ENCODE assay signal across 24 cellular contexts in the genomic region with DNA sequence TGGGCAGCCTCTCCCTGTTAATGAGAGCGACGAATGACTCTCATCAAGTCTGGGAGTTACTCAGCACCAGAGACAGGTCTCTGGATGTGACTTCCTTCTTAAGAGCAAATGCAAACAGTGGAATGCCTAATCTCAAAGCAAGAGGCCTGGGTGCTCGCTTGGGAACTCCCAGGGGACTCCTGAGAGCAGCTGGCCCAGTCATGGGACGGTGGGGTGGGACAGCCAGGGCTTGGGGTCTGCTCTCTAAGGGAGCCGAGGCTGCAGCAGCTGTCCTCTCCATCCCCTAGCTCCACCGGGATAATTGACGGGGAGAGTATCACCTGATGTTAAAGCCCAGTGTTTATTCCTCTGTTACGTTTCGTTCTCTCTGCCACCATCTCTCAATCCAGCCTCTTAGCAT. TPM values are rescaled to one million over a fixed set of nuclear protein-coding genes. Genes with fewer than 3 reads are reported as not detected.
DNase-seq lines count a peak whose midpoint lies in the region; ATAC-seq and TF ChIP-seq lines count a peak whose summit lies in the region.
"Had no signal": no experiment of that assay in that cellular context is flagged by ENCODE, and none has a peak within 500 bp of the region (broad histone marks: within the 10 kb centered on the region; RNA-seq: fewer than 3 reads in every experiment).

No MANE protein-coding gene starts in this region.

- H3K4me3 ChIP-seq in HEK293 (ENCODE audit: low read depth, low read length) (no peak overlapping the region), neuronal stem cell (ENCODE audit: low read length in 2 of 2) (no peak overlapping the region)
- H3K4me3 ChIP-seq: SJCRH30 had no signal

- H2BK12ac ChIP-seq in neuronal stem cell (ENCODE audit: low read length), result no peak overlapping the region

- H2BK5ac ChIP-seq in neuronal stem cell (ENCODE audit: low read length), result no peak overlapping the region

- no peak overlapping the region for H3K4ac ChIP-seq in neuronal stem cell (ENCODE audit: low read length)

- POLR2A ChIA-PET in HEK293 (lab: Yijun Ruan, JAX), result no interaction called here

- no peak overlapping the region for H4K8ac ChIP-seq in neuronal stem cell (ENCODE audit: low read depth, low read length)

- H3K4me1 ChIP-seq in HEK293 (ENCODE audit: control insufficient read depth, insufficient read depth, low read length) (no peaks in the 10 kb centered on the region), neuronal stem cell (ENCODE audit: control insufficient read depth in 2 of 2, insufficient read depth in 1 of 2, low read depth in 1 of 2, low read length in 2 of 2) (peaks cover 0 to 21% of the 10 kb centered on the region in 2 donors)
- H3K4me1 ChIP-seq: Caco-2, SJCRH30 had no signal

- H3K27me3 ChIP-seq in neuronal stem cell (ENCODE audit: control insufficient read depth in 3 of 3, insufficient read depth in 3 of 3, low read depth in 1 of 3, low read length in 3 of 3), result peaks cover 0 to 48% (median 0%) of the 10 kb centered on the region in 3 experiments

- no peak overlapping the region for H3K14ac ChIP-seq in neuronal stem cell (ENCODE audit: low read length)

- no peaks in the 10 kb centered on the region for H3K9me3 ChIP-seq in HEK293 (ENCODE audit: control insufficient read depth, insufficient read depth, low read depth, low read length)
- no peaks in the 10 kb centered on the region for H3K9me3 ChIP-seq in neuronal stem cell (replicated peaks in 1 of 2; ENCODE audit: control insufficient read depth in 2 of 2, insufficient read depth in 1 of 2, low read depth in 1 of 2, low read length in 2 of 2)
- H3K9me3 ChIP-seq: Caco-2, SJCRH30 had no signal

- no peak overlapping the region for H2AFZ ChIP-seq in neuronal stem cell (ENCODE audit: low read length)

- H3K9ac ChIP-seq in neuronal stem cell (ENCODE audit: low read depth, low read length, poor library complexity), result no peak overlapping the region

- WGBS in neuronal stem cell (ENCODE audit: extremely low coverage in 2 of 2, insufficient read length in 2 of 2, insufficient replicate concordance in 1 of 2), 2 donors, result no CpG with 5 or more reads among the region's 9 CpGs

- H3K4me2 ChIP-seq in neuronal stem cell (ENCODE audit: insufficient read depth, low read length, poor library complexity, severe bottlenecking), result no peak overlapping the region

- ATAC-seq in GM18867 (IDR thresholded peaks at IDR 0.05; ENCODE audit: unreplicated experiment), result no peak
- ATAC-seq: PC-3, SK-N-SH treated with all-trans-retinoic acid at 6 μM for 48 hours, T-helper 17 cell had no signal

- H3K79me1 ChIP-seq in neuronal stem cell (ENCODE audit: low read depth, low read length), result no peaks in the 10 kb centered on the region

- H3K23ac ChIP-seq in neuronal stem cell (ENCODE audit: low read depth, low read length, poor library complexity), result no peak overlapping the region

- H4K91ac ChIP-seq in neuronal stem cell (ENCODE audit: low read depth, low read length, poor library complexity), result no peak overlapping the region

- H2AK5ac ChIP-seq in neuronal stem cell (ENCODE audit: low read depth, low read length), result peak overlapping the region; percentile 27

- no peak for TF ChIP-seq CTCF in HEK293 (tag by site-specific recombination; IDR thresholded peaks at IDR 0.05)

- peak overlapping the region; percentile 25 for H3K18ac ChIP-seq in neuronal stem cell (ENCODE audit: low read length)

- H3K27ac ChIP-seq in HEK293 (ENCODE audit: extremely low read depth, low read depth, low read length) (no peak overlapping the region), neuronal stem cell (replicated peaks; ENCODE audit: low read length) (no peak overlapping the region)
- H3K27ac ChIP-seq: SJCRH30 had no signal

- H2BK120ac ChIP-seq in neuronal stem cell (ENCODE audit: low read depth, low read length), result no peak overlapping the region

- H3K36me3 ChIP-seq in HEK293 (ENCODE audit: control insufficient read depth in 2 of 2, insufficient read depth in 1 of 2, low read length in 2 of 2) (no peaks in the 10 kb centered on the region), neuronal stem cell (replicated peaks in 1 of 2; ENCODE audit: control insufficient read depth in 2 of 2, insufficient read depth in 2 of 2, low read length in 2 of 2) (no peaks in the 10 kb centered on the region)
- H3K36me3 ChIP-seq: SJCRH30 had no signal

- H2BK15ac ChIP-seq in neuronal stem cell (ENCODE audit: low read length), result no peak overlapping the region

- DNase-seq in NCI-H2171 treated with DMSO at 0.1 percent for 48 hours (lab: John Stamatoyannopoulos, UW) (peak; percentile 52), NCI-H2171 (lab: John Stamatoyannopoulos, UW) (no peak), NCI-H524 treated with DMSO at 0.1 percent for 48 hours (lab: John Stamatoyannopoulos, UW) (peak; percentile 86), neuronal stem cell (ENCODE audit: low spot score) (no peak), NCI-H510A (lab: John Stamatoyannopoulos, UW) (no peak), OCI-M1 (lab: John Stamatoyannopoulos, UW) (no peak)
- DNase-seq: C1 segment of cervical spinal cord; Caco-2; CD4-positive, alpha-beta memory T cell; DMS 273 treated with DMSO at 0.1 percent for 48 hours; DND-41; KBM-7; MV-4-11; NCI-H187 treated with DMSO at 0.1 percent for 48 hours; NCI-H2107; NCI-H510A treated with DMSO at 0.1 percent for 48 hours; PC-3; SJCRH30; T-helper 17 cell; T1000 had no signal

- CTCF ChIA-PET in HEK293 (lab: Yijun Ruan, JAX), result interaction anchor here (2.5 kb wide), 1 partner anchor 103 kb away, joined by 6 read pairs; no protein-coding TSS in a partner anchor

TF ChIP-seq in HEK293, 187 proteins besides CTCF, POLR2A, EP300 and RAD21 (continues in another document):
- TF ChIP-seq, protein P1, sequence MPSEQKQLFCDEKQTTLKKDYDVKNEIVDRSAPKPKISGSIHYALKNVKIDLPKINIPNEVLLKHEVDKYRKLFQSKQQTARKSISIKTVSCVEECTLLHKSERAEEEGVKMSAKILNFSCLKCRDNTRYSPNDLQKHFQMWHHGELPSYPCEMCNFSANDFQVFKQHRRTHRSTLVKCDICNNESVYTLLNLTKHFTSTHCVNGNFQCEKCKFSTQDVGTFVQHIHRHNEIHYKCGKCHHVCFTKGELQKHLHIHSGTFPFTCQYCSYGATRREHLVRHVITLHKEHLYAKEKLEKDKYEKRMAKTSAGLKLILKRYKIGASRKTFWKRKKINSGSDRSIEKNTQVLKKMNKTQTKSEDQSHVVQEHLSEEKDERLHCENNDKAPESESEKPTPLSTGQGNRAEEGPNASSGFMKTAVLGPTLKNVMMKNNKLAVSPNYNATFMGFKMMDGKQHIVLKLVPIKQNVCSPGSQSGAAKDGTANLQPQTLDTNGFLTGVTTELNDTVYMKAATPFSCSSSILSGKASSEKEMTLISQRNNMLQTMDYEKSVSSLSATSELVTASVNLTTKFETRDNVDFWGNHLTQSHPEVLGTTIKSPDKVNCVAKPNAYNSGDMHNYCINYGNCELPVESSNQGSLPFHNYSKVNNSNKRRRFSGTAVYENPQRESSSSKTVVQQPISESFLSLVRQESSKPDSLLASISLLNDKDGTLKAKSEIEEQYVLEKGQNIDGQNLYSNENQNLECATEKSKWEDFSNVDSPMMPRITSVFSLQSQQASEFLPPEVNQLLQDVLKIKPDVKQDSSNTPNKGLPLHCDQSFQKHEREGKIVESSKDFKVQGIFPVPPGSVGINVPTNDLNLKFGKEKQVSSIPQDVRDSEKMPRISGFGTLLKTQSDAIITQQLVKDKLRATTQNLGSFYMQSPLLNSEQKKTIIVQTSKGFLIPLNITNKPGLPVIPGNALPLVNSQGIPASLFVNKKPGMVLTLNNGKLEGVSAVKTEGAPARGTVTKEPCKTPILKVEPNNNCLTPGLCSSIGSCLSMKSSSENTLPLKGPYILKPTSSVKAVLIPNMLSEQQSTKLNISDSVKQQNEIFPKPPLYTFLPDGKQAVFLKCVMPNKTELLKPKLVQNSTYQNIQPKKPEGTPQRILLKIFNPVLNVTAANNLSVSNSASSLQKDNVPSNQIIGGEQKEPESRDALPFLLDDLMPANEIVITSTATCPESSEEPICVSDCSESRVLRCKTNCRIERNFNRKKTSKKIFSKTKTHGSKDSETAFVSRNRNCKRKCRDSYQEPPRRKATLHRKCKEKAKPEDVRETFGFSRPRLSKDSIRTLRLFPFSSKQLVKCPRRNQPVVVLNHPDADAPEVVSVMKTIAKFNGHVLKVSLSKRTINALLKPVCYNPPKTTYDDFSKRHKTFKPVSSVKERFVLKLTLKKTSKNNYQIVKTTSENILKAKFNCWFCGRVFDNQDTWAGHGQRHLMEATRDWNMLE (tag by site-specific recombination; conservative IDR thresholded peaks at IDR 0.05; ENCODE audit: low read depth), result no peak
- TF ChIP-seq, protein P2, sequence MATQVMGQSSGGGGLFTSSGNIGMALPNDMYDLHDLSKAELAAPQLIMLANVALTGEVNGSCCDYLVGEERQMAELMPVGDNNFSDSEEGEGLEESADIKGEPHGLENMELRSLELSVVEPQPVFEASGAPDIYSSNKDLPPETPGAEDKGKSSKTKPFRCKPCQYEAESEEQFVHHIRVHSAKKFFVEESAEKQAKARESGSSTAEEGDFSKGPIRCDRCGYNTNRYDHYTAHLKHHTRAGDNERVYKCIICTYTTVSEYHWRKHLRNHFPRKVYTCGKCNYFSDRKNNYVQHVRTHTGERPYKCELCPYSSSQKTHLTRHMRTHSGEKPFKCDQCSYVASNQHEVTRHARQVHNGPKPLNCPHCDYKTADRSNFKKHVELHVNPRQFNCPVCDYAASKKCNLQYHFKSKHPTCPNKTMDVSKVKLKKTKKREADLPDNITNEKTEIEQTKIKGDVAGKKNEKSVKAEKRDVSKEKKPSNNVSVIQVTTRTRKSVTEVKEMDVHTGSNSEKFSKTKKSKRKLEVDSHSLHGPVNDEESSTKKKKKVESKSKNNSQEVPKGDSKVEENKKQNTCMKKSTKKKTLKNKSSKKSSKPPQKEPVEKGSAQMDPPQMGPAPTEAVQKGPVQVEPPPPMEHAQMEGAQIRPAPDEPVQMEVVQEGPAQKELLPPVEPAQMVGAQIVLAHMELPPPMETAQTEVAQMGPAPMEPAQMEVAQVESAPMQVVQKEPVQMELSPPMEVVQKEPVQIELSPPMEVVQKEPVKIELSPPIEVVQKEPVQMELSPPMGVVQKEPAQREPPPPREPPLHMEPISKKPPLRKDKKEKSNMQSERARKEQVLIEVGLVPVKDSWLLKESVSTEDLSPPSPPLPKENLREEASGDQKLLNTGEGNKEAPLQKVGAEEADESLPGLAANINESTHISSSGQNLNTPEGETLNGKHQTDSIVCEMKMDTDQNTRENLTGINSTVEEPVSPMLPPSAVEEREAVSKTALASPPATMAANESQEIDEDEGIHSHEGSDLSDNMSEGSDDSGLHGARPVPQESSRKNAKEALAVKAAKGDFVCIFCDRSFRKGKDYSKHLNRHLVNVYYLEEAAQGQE (tag by site-specific recombination; IDR thresholded peaks at IDR 0.05), result 0 out of 2 replicates have a peak, but pooled peaks have one; percentile 32
- no peak for TF ChIP-seq ZNF785 (tag by site-specific recombination; IDR thresholded peaks at IDR 0.05)

RNA-seq across cellular contexts. Expression of a gene that starts 35.2 kb away (rescaled TPM):
- 2.5 TPM for polyA plus RNA-seq in neuronal stem cell (2013, experiment 1 of 2)
- 2.4 TPM for polyA plus RNA-seq in neuronal stem cell (2013, experiment 2 of 2)
- polyA plus RNA-seq: AG04450; CD4-positive, alpha-beta memory T cell had no signal

Comparison
In these comparisons a context has a peak if more than half of its experiments do, and no peak if none do; other contexts are left out.
1. DNase-seq: peak in NCI-H2171 treated with DMSO at 0.1 percent for 48 hours (single experiment) and NCI-H524 treated with DMSO at 0.1 percent for 48 hours (single experiment); none in NCI-H2171 (single experiment), neuronal stem cell (single experiment), NCI-H510A (single experiment) and OCI-M1 (single experiment).